1 cellular context compared by ENCODE assay signal in genomic region chr2:195037072-195037471, GRCh38.
TF ChIP-seq lines count a peak whose summit lies in the region.

No MANE protein-coding gene starts in this region.

TF ChIP-seq in GM23338, 12 proteins besides CTCF, POLR2A, EP300 and RAD21 (continued from another document):
- TF ChIP-seq ZNF462 (CRISPR knock-in tag; IDR thresholded peaks at IDR 0.05) (no peak), STAT1 (IDR thresholded peaks at IDR 0.05; ENCODE audit: unreplicated experiment) (no peak), NANOG (IDR thresholded peaks at IDR 0.05; ENCODE audit: borderline replicate concordance) (no peak), ETS1 (IDR thresholded peaks at IDR 0.05) (no peak), POLR2AphosphoS5 (IDR thresholded peaks at IDR 0.05; ENCODE audit: low read depth) (no peak), CREB1 (CRISPR knock-in tag; IDR thresholded peaks at IDR 0.05; ENCODE audit: low read depth) (no peak)
